ENCODE assay signal across 14 cellular contexts in genomic region chr7:78438433-78438832, GRCh38.
DNase-seq lines count a peak whose midpoint lies in the region; ATAC-seq and TF ChIP-seq lines count a peak whose summit lies in the region.
"Had no signal": no experiment of that assay in that cellular context is flagged by ENCODE, and none has a peak within 500 bp of the region (broad histone marks: within the 10 kb centered on the region; RNA-seq: fewer than 3 reads in every experiment).

No MANE protein-coding gene starts in this region.

- no peak overlapping the region for H3K9ac ChIP-seq in endocrine pancreas (ENCODE audit: control insufficient read depth, insufficient read depth, low read length)

- no peak for TF ChIP-seq CTCF in suprapubic skin (IDR thresholded peaks at IDR 0.05)
- TF ChIP-seq CTCF in left lung (IDR thresholded peaks at IDR 0.05): no peak

- WGBS in suprapubic skin: 88% methylated on average over 7 of the region's 7 CpGs

- H3K4me3 ChIP-seq in endocrine pancreas (ENCODE audit: control insufficient read depth, insufficient read depth, low read length) (peak overlapping the region; percentile 61), suprapubic skin (no peak overlapping the region), left lung (no peak overlapping the region)
- H3K4me3 ChIP-seq: PC-9 had no signal

- ATAC-seq in GM18511 (IDR thresholded peaks at IDR 0.05; ENCODE audit: unreplicated experiment) (no peak), left lung (no peak)

- H3K27ac ChIP-seq in suprapubic skin (no peak overlapping the region), left lung (no peak overlapping the region)
- H3K27ac ChIP-seq: PC-9 had no signal

- no peaks in the 10 kb centered on the region for H3K27me3 ChIP-seq in endocrine pancreas (ENCODE audit: control insufficient read depth, insufficient read depth, low read length)
- no peaks in the 10 kb centered on the region for H3K27me3 ChIP-seq in suprapubic skin
- no peaks in the 10 kb centered on the region for H3K27me3 ChIP-seq in left lung

- no peak for TF ChIP-seq EP300 in suprapubic skin (IDR thresholded peaks at IDR 0.05)

- DNase-seq in NCI-H345 treated with DMSO at 0.1 percent for 48 hours (lab: John Stamatoyannopoulos, UW; ENCODE audit: unreplicated experiment) (peak; percentile 11), NCI-H345 (lab: John Stamatoyannopoulos, UW) (no peak), NCI-H526 treated with DMSO at 0.1 percent for 48 hours (lab: John Stamatoyannopoulos, UW) (peak; percentile 41), suprapubic skin (ENCODE audit: low spot score in 2 of 2) (no peak), left lung (no peak)
- DNase-seq: AML-193; CD4-positive, CD25-positive, alpha-beta regulatory T cell; HFFc6; KG1; NCI-H2029; NCI-H510A; PC-9 had no signal

- no peaks in the 10 kb centered on the region for H3K9me3 ChIP-seq in endocrine pancreas (ENCODE audit: control insufficient read depth, low read length)
- no peaks in the 10 kb centered on the region for H3K9me3 ChIP-seq in suprapubic skin
- no peaks in the 10 kb centered on the region for H3K9me3 ChIP-seq in left lung

- H3K4me1 ChIP-seq in endocrine pancreas (ENCODE audit: control insufficient read depth, insufficient read depth, low read length) (peaks cover 14% of the 10 kb centered on the region), suprapubic skin (no peaks in the 10 kb centered on the region), left lung (no peaks in the 10 kb centered on the region)

- intact Hi-C loops in left lung (cut with DNase I): no loop called here

- TF ChIP-seq POLR2A in suprapubic skin (IDR thresholded peaks at IDR 0.05): no peak

- H3K36me3 ChIP-seq in endocrine pancreas (ENCODE audit: control insufficient read depth, insufficient read depth, low read length): no peaks in the 10 kb centered on the region
- H3K36me3 ChIP-seq in suprapubic skin: no peaks in the 10 kb centered on the region
- H3K36me3 ChIP-seq in left lung: no peaks in the 10 kb centered on the region

Comparison
In these comparisons a context has a peak if more than half of its experiments do, and no peak if none do; other contexts are left out.
1. DNase-seq: peak in NCI-H345 treated with DMSO at 0.1 percent for 48 hours (single experiment) and NCI-H526 treated with DMSO at 0.1 percent for 48 hours (single experiment); none in NCI-H345 (single experiment), suprapubic skin (0 of 2) and left lung (0 of 2).